In the genomic region with DNA sequence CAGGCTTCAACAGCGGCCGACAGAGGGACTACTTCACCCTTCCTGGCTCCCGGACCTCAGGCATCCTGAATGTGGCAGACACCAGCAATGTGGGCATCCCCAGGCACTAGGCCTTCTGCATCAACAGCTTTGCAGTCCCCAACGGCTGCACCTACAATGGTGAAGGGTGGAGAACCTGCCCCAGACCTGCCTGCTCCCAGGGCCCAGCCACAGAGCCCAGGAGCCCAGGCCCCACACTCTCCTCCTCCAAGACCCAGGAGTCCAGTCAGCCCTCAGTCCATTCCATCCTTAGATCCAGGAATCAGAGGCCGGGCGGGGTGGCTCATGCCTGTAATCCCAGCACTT, we compare ENCODE assay signal across 1 cellular context.
TF ChIP-seq lines count a peak whose summit lies in the region.

No MANE protein-coding gene starts in this region.

TF ChIP-seq in HepG2, 621 proteins besides CTCF, POLR2A, EP300 and RAD21:
- TF ChIP-seq ZNF766 (CRISPR knock-in tag; IDR thresholded peaks at IDR 0.05; ENCODE audit: borderline replicate concordance) (no peak), MEIS1 (CRISPR knock-in tag; IDR thresholded peaks at IDR 0.05; ENCODE audit: borderline replicate concordance) (no peak), SIN3A (IDR thresholded peaks at IDR 0.05; ENCODE audit: borderline replicate concordance, low read depth, low read length) (no peak), ZNF317 (CRISPR knock-in tag; IDR thresholded peaks at IDR 0.05) (no peak), ZNF567 (CRISPR knock-in tag; IDR thresholded peaks at IDR 0.05; ENCODE audit: borderline replicate concordance) (no peak), CHD2 (IDR thresholded peaks at IDR 0.05; ENCODE audit: low read depth, low read length) (no peak), RBFOX2 (IDR thresholded peaks at IDR 0.05; ENCODE audit: low read depth, low read length) (no peak), ZFP1 (CRISPR knock-in tag; IDR thresholded peaks at IDR 0.05) (no peak), KLF11 (CRISPR knock-in tag; IDR thresholded peaks at IDR 0.05) (no peak), NR2F6 (IDR thresholded peaks at IDR 0.05) (no peak), NR2F6 (CRISPR knock-in tag; IDR thresholded peaks at IDR 0.05) (no peak)
- TF ChIP-seq, protein P1, sequence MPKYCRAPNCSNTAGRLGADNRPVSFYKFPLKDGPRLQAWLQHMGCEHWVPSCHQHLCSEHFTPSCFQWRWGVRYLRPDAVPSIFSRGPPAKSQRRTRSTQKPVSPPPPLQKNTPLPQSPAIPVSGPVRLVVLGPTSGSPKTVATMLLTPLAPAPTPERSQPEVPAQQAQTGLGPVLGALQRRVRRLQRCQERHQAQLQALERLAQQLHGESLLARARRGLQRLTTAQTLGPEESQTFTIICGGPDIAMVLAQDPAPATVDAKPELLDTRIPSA (CRISPR knock-in tag; IDR thresholded peaks at IDR 0.05; ENCODE audit: borderline replicate concordance): no peak
- TF ChIP-seq, protein P2, sequence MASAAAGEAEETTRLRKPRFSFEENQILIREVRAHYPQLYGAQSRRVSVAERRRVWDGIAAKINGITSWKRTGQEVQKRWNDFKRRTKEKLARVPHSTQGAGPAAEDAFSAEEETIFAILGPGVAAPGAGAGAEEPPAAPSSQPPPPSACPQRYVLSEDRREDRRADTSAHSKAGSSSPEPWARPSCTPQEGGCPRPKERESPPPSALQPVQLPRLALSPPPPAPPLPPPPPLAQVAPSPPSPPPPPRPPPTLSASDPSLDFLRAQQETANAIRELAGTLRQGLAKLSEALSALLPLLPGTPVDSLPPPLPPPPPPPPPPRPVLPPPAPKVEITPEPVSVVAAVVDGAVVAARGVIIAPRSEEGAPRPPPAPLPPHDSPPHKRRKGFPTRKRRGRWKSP (CRISPR knock-in tag; IDR thresholded peaks at IDR 0.05): no peak
- TF ChIP-seq, protein P3, sequence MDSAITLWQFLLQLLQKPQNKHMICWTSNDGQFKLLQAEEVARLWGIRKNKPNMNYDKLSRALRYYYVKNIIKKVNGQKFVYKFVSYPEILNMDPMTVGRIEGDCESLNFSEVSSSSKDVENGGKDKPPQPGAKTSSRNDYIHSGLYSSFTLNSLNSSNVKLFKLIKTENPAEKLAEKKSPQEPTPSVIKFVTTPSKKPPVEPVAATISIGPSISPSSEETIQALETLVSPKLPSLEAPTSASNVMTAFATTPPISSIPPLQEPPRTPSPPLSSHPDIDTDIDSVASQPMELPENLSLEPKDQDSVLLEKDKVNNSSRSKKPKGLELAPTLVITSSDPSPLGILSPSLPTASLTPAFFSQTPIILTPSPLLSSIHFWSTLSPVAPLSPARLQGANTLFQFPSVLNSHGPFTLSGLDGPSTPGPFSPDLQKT (CRISPR knock-in tag; IDR thresholded peaks at IDR 0.05; ENCODE audit: borderline replicate concordance): no peak
- TF ChIP-seq, protein P4, sequence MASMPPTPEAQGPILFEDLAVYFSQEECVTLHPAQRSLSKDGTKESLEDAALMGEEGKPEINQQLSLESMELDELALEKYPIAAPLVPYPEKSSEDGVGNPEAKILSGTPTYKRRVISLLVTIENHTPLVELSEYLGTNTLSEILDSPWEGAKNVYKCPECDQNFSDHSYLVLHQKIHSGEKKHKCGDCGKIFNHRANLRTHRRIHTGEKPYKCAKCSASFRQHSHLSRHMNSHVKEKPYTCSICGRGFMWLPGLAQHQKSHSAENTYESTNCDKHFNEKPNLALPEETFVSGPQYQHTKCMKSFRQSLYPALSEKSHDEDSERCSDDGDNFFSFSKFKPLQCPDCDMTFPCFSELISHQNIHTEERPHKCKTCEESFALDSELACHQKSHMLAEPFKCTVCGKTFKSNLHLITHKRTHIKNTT (CRISPR knock-in tag; IDR thresholded peaks at IDR 0.05): no peak
- TF ChIP-seq, protein P5, sequence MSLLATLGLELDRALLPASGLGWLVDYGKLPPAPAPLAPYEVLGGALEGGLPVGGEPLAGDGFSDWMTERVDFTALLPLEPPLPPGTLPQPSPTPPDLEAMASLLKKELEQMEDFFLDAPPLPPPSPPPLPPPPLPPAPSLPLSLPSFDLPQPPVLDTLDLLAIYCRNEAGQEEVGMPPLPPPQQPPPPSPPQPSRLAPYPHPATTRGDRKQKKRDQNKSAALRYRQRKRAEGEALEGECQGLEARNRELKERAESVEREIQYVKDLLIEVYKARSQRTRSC (CRISPR knock-in tag; IDR thresholded peaks at IDR 0.05; ENCODE audit: low read depth): no peak
